ENCODE assay signal across 8 cellular contexts in genomic region chr3:4982773-4983738, GRCh38. TPM values are rescaled to one million over a fixed set of nuclear protein-coding genes. Genes with fewer than 3 reads are reported as not detected.
DNase-seq lines count a peak whose midpoint lies in the region; ATAC-seq, FAIRE-seq and TF ChIP-seq lines count a peak whose summit lies in the region.

No MANE protein-coding gene starts in this region.

- peak overlapping the region; percentile 74 for H3K27ac ChIP-seq in fibroblast of lung (ENCODE audit: insufficient read depth, low read length)

- peaks cover 30% of the 10 kb centered on the region for H3K4me1 ChIP-seq in fibroblast of lung (ENCODE audit: control insufficient read depth, extremely low read depth, insufficient read depth, low read length)
- peaks cover 62% of the 10 kb centered on the region for H3K4me1 ChIP-seq in skeletal muscle satellite cell (ENCODE audit: control insufficient read depth, insufficient read depth, low read length)

- H2AFZ ChIP-seq in fibroblast of lung (ENCODE audit: low read length): no peak overlapping the region

- H3K27ac Mint-ChIP-seq in activated B cell treated with CpG ODN at 0.5 μM for 24 hours: peak overlapping the region; percentile 90

- no peaks in the 10 kb centered on the region for H4K20me1 ChIP-seq in fibroblast of lung (ENCODE audit: control insufficient read depth, extremely low read depth, insufficient read depth, low read length)

- ATAC-seq in activated B cell treated with CpG ODN at 0.5 μM for 24 hours (ENCODE audit: low read depth) (no peak), HG02973 (IDR thresholded peaks at IDR 0.05; ENCODE audit: unreplicated experiment) (no peak), sciatic nerve (no peak), HG02870 (IDR thresholded peaks at IDR 0.05; ENCODE audit: unreplicated experiment) (no peak)

- CTCF ChIA-PET in activated B cell treated with CpG ODN at 0.5 μM for 24 hours (lab: Charles Lee): interaction anchor here (1.0 to 10.3 kb wide), 9 partner anchors 10 to 271 kb away, joined by 3 to 72 read pairs (median 5); no protein-coding TSS in a partner anchor

- H3K9me3 ChIP-seq in fibroblast of lung (ENCODE audit: control insufficient read depth, insufficient read depth, low read depth, low read length) (no peaks in the 10 kb centered on the region), skeletal muscle satellite cell (replicated peaks; ENCODE audit: low read length) (no peaks in the 10 kb centered on the region)

- no peak for DNase-seq in GM12891 (ENCODE audit: insufficient read length, low spot score)
- DNase-seq in activated B cell treated with CpG ODN at 0.5 μM for 24 hours: no peak
- DNase-seq in fibroblast of lung (ENCODE audit: low read depth in 2 of 2): peak in 1 of 2 donors; percentile 43
- no peak for DNase-seq in sciatic nerve (ENCODE audit: low spot score)
- DNase-seq in glomerular visceral epithelial cell (ENCODE audit: extremely low spot score): no peak

- FAIRE-seq in GM12891 (lab: Jason Lieb, UNC): no peak

- H3K4me2 ChIP-seq in fibroblast of lung (ENCODE audit: extremely low read depth, insufficient read depth, low read length) (peak overlapping the region; percentile 92), skeletal muscle satellite cell (ENCODE audit: low read length) (peak overlapping the region; percentile 81)

- H3K27me3 ChIP-seq in fibroblast of lung (ENCODE audit: control insufficient read depth, insufficient read depth, low read length) (no peaks in the 10 kb centered on the region), skeletal muscle satellite cell (ENCODE audit: control insufficient read depth, insufficient read depth, low read length) (no peaks in the 10 kb centered on the region)

- H3K4me1 Mint-ChIP-seq in activated B cell treated with CpG ODN at 0.5 μM for 24 hours: peaks cover 73% of the 10 kb centered on the region

- intact Hi-C loops in activated B cell treated with CpG ODN at 0.5 μM for 24 hours (cut with micrococcal nuclease): loop anchor here (10.0 kb wide), 3 partner anchors 488 to 918 kb away; partner anchors contain the start of genes ITPR1 and SETMAR
- intact Hi-C loops in sciatic nerve (cut with DNase I): no loop called here

- H3K36me3 ChIP-seq in fibroblast of lung (ENCODE audit: control insufficient read depth, insufficient read depth, low read length): peaks cover 5% of the 10 kb centered on the region
- H3K36me3 ChIP-seq in skeletal muscle satellite cell (ENCODE audit: insufficient read depth, low read length): peaks cover 31% of the 10 kb centered on the region

- H3K27me3 Mint-ChIP-seq in activated B cell treated with CpG ODN at 0.5 μM for 24 hours: no peaks in the 10 kb centered on the region

- peak overlapping the region; percentile 39 for H3K9ac ChIP-seq in fibroblast of lung (ENCODE audit: insufficient read depth, low read length)
- H3K9ac ChIP-seq in skeletal muscle satellite cell (ENCODE audit: low read depth, low read length): peak overlapping the region; percentile 90

- peaks cover 34% of the 10 kb centered on the region for H3K79me2 ChIP-seq in fibroblast of lung (ENCODE audit: control insufficient read depth, insufficient read depth, low read length)

- H3K4me3 ChIP-seq in fibroblast of lung (replicated peaks in 1 of 4; ENCODE audit: control extremely low read depth in 1 of 4, insufficient read depth in 1 of 4, low read depth in 3 of 4, low read length in 4 of 4) (peak overlapping the region in 2 of 4 experiments; percentile 10 to 97), skeletal muscle satellite cell (ENCODE audit: low read length) (peak overlapping the region; percentile 62)

- peaks cover 48% of the 10 kb centered on the region for H3K36me3 Mint-ChIP-seq in activated B cell treated with CpG ODN at 0.5 μM for 24 hours (ENCODE audit: low read depth)

- peak overlapping the region; percentile 75 for H3K4me3 Mint-ChIP-seq in activated B cell treated with CpG ODN at 0.5 μM for 24 hours

- no peak for TF ChIP-seq CTCF in activated B cell treated with CpG ODN at 0.5 μM for 24 hours (IDR thresholded peaks at IDR 0.05)
- TF ChIP-seq CTCF in fibroblast of lung (conservative IDR thresholded peaks at IDR 0.05 in 1 of 2, IDR thresholded peaks at IDR 0.05 in 1 of 2; ENCODE audit: low read depth in 1 of 2, low read length in 2 of 2): no peak

- POLR2A ChIA-PET in activated B cell treated with CpG ODN at 0.5 μM for 24 hours (lab: Charles Lee): interaction anchor here (0.7 to 14.2 kb wide), 23 partner anchors 8 to 272 kb away, joined by 3 to 478 read pairs (median 6); no protein-coding TSS in a partner anchor

- no peaks in the 10 kb centered on the region for H3K9me3 Mint-ChIP-seq in activated B cell treated with CpG ODN at 0.5 μM for 24 hours

- peak; percentile 17; the same call in 1 of the 2 replicates for TF ChIP-seq POLR2A in GM12891 (IDR thresholded peaks at IDR 0.05; ENCODE audit: low read depth, low read length)

TF ChIP-seq in GM12891, 5 proteins besides CTCF, POLR2A, EP300 and RAD21:
- TF ChIP-seq SPI1 (IDR thresholded peaks at IDR 0.05; ENCODE audit: low read depth, low read length) (no peak), TAF1 (IDR thresholded peaks at IDR 0.05; ENCODE audit: low read depth, low read length) (no peak), PAX5 (IDR thresholded peaks at IDR 0.05; ENCODE audit: insufficient read depth, low read length, severe bottlenecking) (no peak), POLR2AphosphoS5 (IDR thresholded peaks at IDR 0.05; ENCODE audit: low read depth, low read length) (peak; percentile 79; the same call in 1 of the 2 replicates), POU2F2 (IDR thresholded peaks at IDR 0.05; ENCODE audit: low read depth, low read length) (peak; percentile 5; the same call in 1 of the 2 replicates)

RNA-seq across cellular contexts. Expression of gene BHLHE40, which starts 3.8 kb away (rescaled TPM):
- 101 TPM for polyA plus RNA-seq in GM12891 (2012; ENCODE audit: low read depth, missing spikeins)
- total RNA-seq in activated B cell treated with CpG ODN at 0.5 μM for 24 hours: 41.5 and 43.9 TPM in 2 replicates
- total RNA-seq in fibroblast of lung: 12.8 and 16.7 TPM in 2 replicates
- polyA plus RNA-seq in fibroblast of lung: 20.8 and 28.4 TPM in 2 replicates
- 20.9 and 37.6 TPM in 2 replicates for polyA plus RNA-seq in fibroblast of lung (2012)
- polyA minus RNA-seq in fibroblast of lung (ENCODE audit: low replicate concordance): 46.1 and 68.2 TPM in 2 replicates
- 38.8 and 45.0 TPM in 2 replicates for total RNA-seq in skeletal muscle satellite cell (2012; rRNA removed)
- total RNA-seq in sciatic nerve: 288 TPM
